In genomic region chr16:30334473-30334985, GRCh38 we compare ENCODE assay signal across 8 cellular contexts. TPM values are rescaled to one million over a fixed set of nuclear protein-coding genes. Genes with fewer than 3 reads are reported as not detected.
A peak's percentile ranks its signal among the peaks of the same experiment; 100 is the strongest.
DNase-seq lines count a peak whose midpoint lies in the region; ATAC-seq lines count a peak whose summit lies in the region.
"Not testable (repeated sequence)": the region's sequence is repeated elsewhere in the genome, so short reads cannot be mapped to it uniquely, and the experiment has no call there.

No MANE protein-coding gene starts in this region.

- not testable (repeated sequence) for H3K36me3 ChIP-seq in CD4-positive, alpha-beta memory T cell (ENCODE audit: insufficient read depth, low read length); effector memory CD4-positive, alpha-beta T cell (ENCODE audit: control insufficient read depth, insufficient read depth, low read length)

- CTCF ChIA-PET in CD4-positive, alpha-beta memory T cell (lab: Charles Lee; ENCODE audit: partially characterized antibody): interaction anchor here (2.3 kb wide), 1 partner anchor 75 kb away, joined by 10 read pairs; no protein-coding TSS in a partner anchor

- ATAC-seq in GM19468 (IDR thresholded peaks at IDR 0.05; ENCODE audit: extremely low read depth, unreplicated experiment) (peak; percentile 69), HG03520 (IDR thresholded peaks at IDR 0.05; ENCODE audit: unreplicated experiment) (peak; percentile 87), memory B cell (ENCODE audit: low read depth) (peak; percentile 83)

- not testable (repeated sequence) for H3K9me3 Mint-ChIP-seq in CD4-positive, alpha-beta memory T cell; memory B cell

- H3K9me3 ChIP-seq in CD4-positive, alpha-beta memory T cell (ENCODE audit: control insufficient read depth in 1 of 2, low read length in 2 of 2); effector memory CD4-positive, alpha-beta T cell (ENCODE audit: control insufficient read depth, low read length): not testable (repeated sequence)

- peaks cover 13% of the 10 kb centered on the region for H3K4me1 ChIP-seq in CD4-positive, alpha-beta memory T cell (ENCODE audit: insufficient read depth, low read length)
- not testable (repeated sequence) for H3K4me1 ChIP-seq in effector memory CD4-positive, alpha-beta T cell (ENCODE audit: control insufficient read depth, insufficient read depth, low read length, poor library complexity, severe bottlenecking)

- H3K4me3 ChIP-seq in CD4-positive, alpha-beta memory T cell (ENCODE audit: low read length in 2 of 2): peak overlapping the region in 1 of 2 donors; percentile 47
- peak overlapping the region; percentile 62 for H3K4me3 ChIP-seq in effector memory CD4-positive, alpha-beta T cell (ENCODE audit: insufficient read depth, low read depth, low read length, poor library complexity, severe bottlenecking)

- not testable (repeated sequence) for H3K36me3 Mint-ChIP-seq in CD4-positive, alpha-beta memory T cell; memory B cell

- intact Hi-C loops in CD4-positive, alpha-beta memory T cell (cut with micrococcal nuclease): loop anchor here (2.0 kb wide), 3 partner anchors 20 to 44 kb away; partner anchors contain the start of genes CD2BP2 and TBC1D10B

- H3K4me1 Mint-ChIP-seq in CD4-positive, alpha-beta memory T cell: peaks cover 11 to 35% (median 21%) of the 10 kb centered on the region in 4 donors
- peaks cover 25% of the 10 kb centered on the region for H3K4me1 Mint-ChIP-seq in memory B cell

- peak overlapping the region; percentile 67 for H3K27ac ChIP-seq in CD4-positive, alpha-beta memory T cell (ENCODE audit: low read depth, low read length)
- peak overlapping the region; percentile 74 for H3K27ac ChIP-seq in effector memory CD4-positive, alpha-beta T cell (ENCODE audit: insufficient read depth, low read length, poor library complexity, severe bottlenecking)

- peak; percentile 85 to 89 (median 87) for DNase-seq in CD4-positive, alpha-beta memory T cell
- DNase-seq in NOMO-1 (lab: John Stamatoyannopoulos, UW; ENCODE audit: unreplicated experiment in 2 of 2) (peak; percentile 47 to 56), memory B cell (ENCODE audit: low spot score in 2 of 2) (peak; percentile 79)
- DNase-seq in activated CD8-positive, alpha-beta memory T cell treated with anti-CD3 and anti-CD28 coated beads for 24 hours: peak; percentile 92
- peak; percentile 70 to 83 (median 80) for DNase-seq in effector memory CD4-positive, alpha-beta T cell
- DNase-seq in stimulated activated CD4-positive, alpha-beta T cell treated with anti-CD3 and anti-CD28 coated beads, TNF-alpha, amount 100 ng/mL, for 24 hours (ENCODE audit: low read depth in 3 of 3): peak; percentile 63 to 85 (median 68)

- not testable (repeated sequence) for H3K27me3 ChIP-seq in CD4-positive, alpha-beta memory T cell (ENCODE audit: insufficient read depth, low read length); effector memory CD4-positive, alpha-beta T cell (replicated peaks; ENCODE audit: control insufficient read depth, insufficient read depth, low read length, poor library complexity, severe bottlenecking)

- peak overlapping the region; percentile 89 to 98 (median 94) for H3K4me3 Mint-ChIP-seq in CD4-positive, alpha-beta memory T cell
- peak overlapping the region; percentile 97 for H3K4me3 Mint-ChIP-seq in memory B cell

- POLR2A ChIA-PET in CD4-positive, alpha-beta memory T cell (lab: Charles Lee; ENCODE audit: partially characterized antibody): interaction anchor here (0.7 to 2.8 kb wide), 13 partner anchors 9 to 479 kb away, joined by 3 to 34 read pairs (median 5); partner anchors contain the start of genes ALDOA, CD2BP2, MAPK3 and SEPTIN1

- H3K27me3 Mint-ChIP-seq in CD4-positive, alpha-beta memory T cell; memory B cell: not testable (repeated sequence)

- H3K27ac Mint-ChIP-seq in CD4-positive, alpha-beta memory T cell: peak overlapping the region; percentile 86 to 97 (median 94)
- H3K27ac Mint-ChIP-seq in memory B cell: peak overlapping the region; percentile 87

RNA-seq across cellular contexts. Expression of gene CD2BP2, which starts 20.6 kb away (rescaled TPM):
- 10 to 100 TPM; 72.9 to 79.4 TPM for total RNA-seq in CD4-positive, alpha-beta memory T cell
- polyA plus RNA-seq in CD4-positive, alpha-beta memory T cell: 10 to 100 TPM; 23.7 to 24.4 TPM

RNA-seq across cellular contexts. Expression of gene TBC1D10B, which starts 35.8 kb away (rescaled TPM):
- total RNA-seq in CD4-positive, alpha-beta memory T cell: 10 to 100 TPM; 47.0 to 55.3 TPM
- polyA plus RNA-seq in CD4-positive, alpha-beta memory T cell: 10 to 100 TPM in 1 of 2 donors, 1 to 10 TPM in 1; 8.5 to 16.1 TPM

RNA-seq across cellular contexts. Expression of gene MYL11, which starts 40.1 kb away (rescaled TPM):
- total RNA-seq in CD4-positive, alpha-beta memory T cell: 1 to 10 TPM in 1 of 2 experiments, not detected in 1; 1.3 TPM
- polyA plus RNA-seq in CD4-positive, alpha-beta memory T cell: 1 to 10 TPM in 1 of 2 donors, not detected in 1; 1.1 TPM

RNA-seq across cellular contexts. Expression of gene SEPTIN1, which starts 47.8 kb away (rescaled TPM):
- 100 to 1,000 TPM; 198 to 206 TPM for total RNA-seq in CD4-positive, alpha-beta memory T cell
- 100 to 1,000 TPM; 210 to 212 TPM for polyA plus RNA-seq in CD4-positive, alpha-beta memory T cell
